Comparison of ENCODE assay signal across 18 cellular contexts in the genomic region with DNA sequence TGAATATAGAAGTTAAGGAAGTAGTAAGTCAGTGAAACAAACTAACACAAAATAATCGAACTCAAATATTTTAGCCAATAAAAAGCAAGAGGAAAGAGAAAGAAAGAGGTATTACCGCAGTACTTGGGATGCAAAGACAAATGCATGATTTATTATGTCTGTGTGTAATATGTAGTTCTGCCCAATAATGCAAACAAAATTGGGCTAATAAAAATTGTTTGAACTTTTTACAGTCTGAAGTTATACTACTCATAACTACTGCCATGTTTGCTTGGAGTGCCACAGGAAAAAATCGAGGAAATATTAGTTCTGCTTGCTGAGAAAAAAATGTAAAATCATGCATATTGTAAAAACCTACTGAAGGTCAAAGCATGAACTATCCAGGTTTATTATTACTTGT.
A peak's percentile ranks its signal among the peaks of the same experiment; 100 is the strongest.
DNase-seq lines count a peak whose midpoint lies in the region; ATAC-seq and TF ChIP-seq lines count a peak whose summit lies in the region.
"Had no signal": no experiment of that assay in that cellular context is flagged by ENCODE, and none has a peak within 500 bp of the region (broad histone marks: within the 10 kb centered on the region; RNA-seq: fewer than 3 reads in every experiment).

No MANE protein-coding gene starts in this region.

- POLR2A ChIA-PET in SK-N-SH (lab: Yijun Ruan, JAX): no interaction called here

- no peaks in the 10 kb centered on the region for H3K36me3 ChIP-seq in SK-N-SH (replicated peaks in 1 of 2; ENCODE audit: control insufficient read depth in 1 of 2, insufficient read depth in 2 of 2, low read length in 1 of 2)
- no peaks in the 10 kb centered on the region for H3K36me3 ChIP-seq in osteoblast (ENCODE audit: insufficient read depth, low read length)
- H3K36me3 ChIP-seq: BLaER1 treated with 17β-estradiol and CSF1 and Interleukin-3, amounts not matched to agents 10 nM and 100 nM had no signal

- H3K79me2 ChIP-seq in SK-N-SH (ENCODE audit: insufficient read depth): no peaks in the 10 kb centered on the region
- H3K79me2 ChIP-seq in osteoblast (ENCODE audit: insufficient read depth, low read length): no peaks in the 10 kb centered on the region

- CTCF ChIA-PET in SK-N-SH (lab: Yijun Ruan, JAX): interaction anchor here (0.6 kb wide), 1 partner anchor 31 kb away, joined by 3 read pairs; no protein-coding TSS in a partner anchor

- no peak for TF ChIP-seq CTCF in SK-N-SH (IDR thresholded peaks at IDR 0.05)
- TF ChIP-seq CTCF in VCaP (conservative IDR thresholded peaks at IDR 0.05): no peak
- no peak for TF ChIP-seq CTCF in osteoblast (IDR thresholded peaks at IDR 0.05; ENCODE audit: extremely low read depth, low read depth, low read length)

- no peak for TF ChIP-seq EP300 in SK-N-SH (IDR thresholded peaks at IDR 0.05; ENCODE audit: borderline replicate concordance in 1 of 2, low read depth in 1 of 2, low read length in 1 of 2)

- H3F3A ChIP-seq in SK-N-SH (replicated peaks; ENCODE audit: insufficient read depth): peaks cover 6% of the 10 kb centered on the region

- no peak for DNase-seq in SK-N-SH
- DNase-seq in osteoblast (ENCODE audit: insufficient read length, low spot score, missing footprints): no peak
- DNase-seq in NCI-H1930 (lab: John Stamatoyannopoulos, UW): no peak
- DNase-seq: 8988T; Calu3; CD8-positive, alpha-beta T cell; DMS 273 treated with DMSO at 0.1 percent for 48 hours; DMS53; DND-41; EL; H9 had no signal

- no peak overlapping the region for H3K4me3 ChIP-seq in SK-N-SH (ENCODE audit: low read depth in 2 of 2, low read length in 1 of 2)
- peak overlapping the region; percentile 41 for H3K4me3 ChIP-seq in osteoblast (ENCODE audit: insufficient read depth, low read length)
- H3K4me3 ChIP-seq: BLaER1 treated with 17β-estradiol and CSF1 and Interleukin-3, amounts not matched to agents 10 nM and 100 nM; GM12878 had no signal

- H3K9me3 ChIP-seq in SK-N-SH: no peaks in the 10 kb centered on the region
- H3K9me3 ChIP-seq in osteoblast (ENCODE audit: low read depth, low read length): no peaks in the 10 kb centered on the region
- H3K9me3 ChIP-seq: BLaER1 treated with 17β-estradiol and CSF1 and Interleukin-3, amounts not matched to agents 10 nM and 100 nM had no signal

- WGBS in SK-N-SH (ENCODE audit: low lambda C conversion rate): 87% methylated on average over 3 of the region's 3 CpGs

- H3K4me1 ChIP-seq in SK-N-SH (ENCODE audit: control insufficient read depth in 1 of 2, insufficient read depth in 2 of 2, low read depth in 1 of 2, low read length in 1 of 2): peaks cover 0 to 3% of the 10 kb centered on the region in 2 experiments; a peak in 3 of 4 replicates
- H3K4me1 ChIP-seq in osteoblast (ENCODE audit: insufficient read depth, low read length): peaks cover 10% of the 10 kb centered on the region
- H3K4me1 ChIP-seq: BLaER1 treated with 17β-estradiol and CSF1 and Interleukin-3, amounts not matched to agents 10 nM and 100 nM had no signal

- H3K27me3 ChIP-seq in SK-N-SH (ENCODE audit: insufficient read depth) (no peaks in the 10 kb centered on the region), osteoblast (ENCODE audit: insufficient read depth, low read length) (no peaks in the 10 kb centered on the region)
- H3K27me3 ChIP-seq: BLaER1 treated with 17β-estradiol and CSF1 and Interleukin-3, amounts not matched to agents 10 nM and 100 nM had no signal

- H3K4me2 ChIP-seq in SK-N-SH (peak overlapping the region; percentile 48; the same call in 1 of the 2 replicates), osteoblast (ENCODE audit: insufficient read depth, low read length) (peak overlapping the region; percentile 82)
- H3K4me2 ChIP-seq: BLaER1 treated with 17β-estradiol and CSF1 and Interleukin-3, amounts not matched to agents 10 nM and 100 nM had no signal

- H3K9ac ChIP-seq in SK-N-SH: no peak overlapping the region
- H3K9ac ChIP-seq: BLaER1 treated with 17β-estradiol and CSF1 and Interleukin-3, amounts not matched to agents 10 nM and 100 nM had no signal

- ATAC-seq in SK-N-SH treated with all-trans-retinoic acid at 6 μM for 48 hours: no peak
- ATAC-seq in HG03521 (IDR thresholded peaks at IDR 0.05; ENCODE audit: unreplicated experiment): no peak
- no peak for ATAC-seq in HG02623 (IDR thresholded peaks at IDR 0.05; ENCODE audit: unreplicated experiment)
- ATAC-seq: CD8-positive, alpha-beta T cell; GM12878 had no signal

- TF ChIP-seq RAD21 in SK-N-SH (IDR thresholded peaks at IDR 0.05; ENCODE audit: low read length): no peak

- H4K20me1 ChIP-seq in SK-N-SH (ENCODE audit: insufficient read depth) (no peaks in the 10 kb centered on the region), osteoblast (ENCODE audit: insufficient read depth, low read length) (no peaks in the 10 kb centered on the region)
- H4K20me1 ChIP-seq: BLaER1 treated with 17β-estradiol and CSF1 and Interleukin-3, amounts not matched to agents 10 nM and 100 nM had no signal

- H3K27ac ChIP-seq in SK-N-SH (ENCODE audit: low read depth in 2 of 2, low read length in 1 of 2) (peak overlapping the region in 1 of 2 experiments; percentile 54; a peak in 2 of 4 replicates), VCaP (peak overlapping the region; percentile 82), osteoblast (ENCODE audit: low read depth, low read length) (peak overlapping the region; percentile 17)
- H3K27ac ChIP-seq: BLaER1 treated with 17β-estradiol and CSF1 and Interleukin-3, amounts not matched to agents 10 nM and 100 nM; HL-60 had no signal

- H2AFZ ChIP-seq in SK-N-SH (ENCODE audit: low read depth) (peak overlapping the region; percentile 75; the same call in 1 of the 2 replicates), osteoblast (ENCODE audit: low read length) (peak overlapping the region; percentile 31)

- no peaks in the 10 kb centered on the region for H3K9me2 ChIP-seq in SK-N-SH

TF ChIP-seq in SK-N-SH, 30 proteins besides CTCF, POLR2A, EP300 and RAD21 (continues in another document):
- TF ChIP-seq POLR2AphosphoS5 (IDR thresholded peaks at IDR 0.05; ENCODE audit: low read depth, low read length) (no peak), TAF1 (IDR thresholded peaks at IDR 0.05; ENCODE audit: borderline replicate concordance, low read depth, low read length) (no peak), EZH2phosphoT487 (IDR thresholded peaks at IDR 0.05; ENCODE audit: borderline replicate concordance, low read depth) (no peak)
- TF ChIP-seq, protein P1, sequence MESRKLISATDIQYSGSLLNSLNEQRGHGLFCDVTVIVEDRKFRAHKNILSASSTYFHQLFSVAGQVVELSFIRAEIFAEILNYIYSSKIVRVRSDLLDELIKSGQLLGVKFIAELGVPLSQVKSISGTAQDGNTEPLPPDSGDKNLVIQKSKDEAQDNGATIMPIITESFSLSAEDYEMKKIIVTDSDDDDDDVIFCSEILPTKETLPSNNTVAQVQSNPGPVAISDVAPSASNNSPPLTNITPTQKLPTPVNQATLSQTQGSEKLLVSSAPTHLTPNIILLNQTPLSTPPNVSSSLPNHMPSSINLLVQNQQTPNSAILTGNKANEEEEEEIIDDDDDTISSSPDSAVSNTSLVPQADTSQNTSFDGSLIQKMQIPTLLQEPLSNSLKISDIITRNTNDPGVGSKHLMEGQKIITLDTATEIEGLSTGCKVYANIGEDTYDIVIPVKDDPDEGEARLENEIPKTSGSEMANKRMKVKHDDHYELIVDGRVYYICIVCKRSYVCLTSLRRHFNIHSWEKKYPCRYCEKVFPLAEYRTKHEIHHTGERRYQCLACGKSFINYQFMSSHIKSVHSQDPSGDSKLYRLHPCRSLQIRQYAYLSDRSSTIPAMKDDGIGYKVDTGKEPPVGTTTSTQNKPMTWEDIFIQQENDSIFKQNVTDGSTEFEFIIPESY (IDR thresholded peaks at IDR 0.05; ENCODE audit: borderline replicate concordance, low read depth): no peak
- TF ChIP-seq, protein P2, sequence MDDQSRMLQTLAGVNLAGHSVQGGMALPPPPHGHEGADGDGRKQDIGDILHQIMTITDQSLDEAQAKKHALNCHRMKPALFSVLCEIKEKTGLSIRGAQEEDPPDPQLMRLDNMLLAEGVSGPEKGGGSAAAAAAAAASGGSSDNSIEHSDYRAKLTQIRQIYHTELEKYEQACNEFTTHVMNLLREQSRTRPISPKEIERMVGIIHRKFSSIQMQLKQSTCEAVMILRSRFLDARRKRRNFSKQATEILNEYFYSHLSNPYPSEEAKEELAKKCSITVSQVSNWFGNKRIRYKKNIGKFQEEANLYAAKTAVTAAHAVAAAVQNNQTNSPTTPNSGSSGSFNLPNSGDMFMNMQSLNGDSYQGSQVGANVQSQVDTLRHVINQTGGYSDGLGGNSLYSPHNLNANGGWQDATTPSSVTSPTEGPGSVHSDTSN (IDR thresholded peaks at IDR 0.05): no peak

TF ChIP-seq in SK-N-SH treated with all-trans-retinoic acid at 6 μM for 48 hours, 23 proteins besides CTCF, POLR2A, EP300 and RAD21 (continues in another document):
- TF ChIP-seq ARNTL (CRISPR knock-in tag; IDR thresholded peaks at IDR 0.05; ENCODE audit: borderline replicate concordance, low read depth) (no peak), ZNF70 (CRISPR knock-in tag; IDR thresholded peaks at IDR 0.05) (no peak), SNAI2 (CRISPR knock-in tag; IDR thresholded peaks at IDR 0.05) (no peak), ISL1 (CRISPR knock-in tag; IDR thresholded peaks at IDR 0.05) (no peak)
- TF ChIP-seq, protein P3, sequence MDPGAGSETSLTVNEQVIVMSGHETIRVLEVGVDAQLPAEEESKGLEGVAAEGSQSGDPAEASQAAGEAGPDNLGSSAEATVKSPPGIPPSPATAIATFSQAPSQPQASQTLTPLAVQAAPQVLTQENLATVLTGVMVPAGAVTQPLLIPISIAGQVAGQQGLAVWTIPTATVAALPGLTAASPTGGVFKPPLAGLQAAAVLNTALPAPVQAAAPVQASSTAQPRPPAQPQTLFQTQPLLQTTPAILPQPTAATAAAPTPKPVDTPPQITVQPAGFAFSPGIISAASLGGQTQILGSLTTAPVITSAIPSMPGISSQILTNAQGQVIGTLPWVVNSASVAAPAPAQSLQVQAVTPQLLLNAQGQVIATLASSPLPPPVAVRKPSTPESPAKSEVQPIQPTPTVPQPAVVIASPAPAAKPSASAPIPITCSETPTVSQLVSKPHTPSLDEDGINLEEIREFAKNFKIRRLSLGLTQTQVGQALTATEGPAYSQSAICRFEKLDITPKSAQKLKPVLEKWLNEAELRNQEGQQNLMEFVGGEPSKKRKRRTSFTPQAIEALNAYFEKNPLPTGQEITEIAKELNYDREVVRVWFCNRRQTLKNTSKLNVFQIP (CRISPR knock-in tag; IDR thresholded peaks at IDR 0.05; ENCODE audit: borderline replicate concordance, low read depth): no peak
